In the genomic region with DNA sequence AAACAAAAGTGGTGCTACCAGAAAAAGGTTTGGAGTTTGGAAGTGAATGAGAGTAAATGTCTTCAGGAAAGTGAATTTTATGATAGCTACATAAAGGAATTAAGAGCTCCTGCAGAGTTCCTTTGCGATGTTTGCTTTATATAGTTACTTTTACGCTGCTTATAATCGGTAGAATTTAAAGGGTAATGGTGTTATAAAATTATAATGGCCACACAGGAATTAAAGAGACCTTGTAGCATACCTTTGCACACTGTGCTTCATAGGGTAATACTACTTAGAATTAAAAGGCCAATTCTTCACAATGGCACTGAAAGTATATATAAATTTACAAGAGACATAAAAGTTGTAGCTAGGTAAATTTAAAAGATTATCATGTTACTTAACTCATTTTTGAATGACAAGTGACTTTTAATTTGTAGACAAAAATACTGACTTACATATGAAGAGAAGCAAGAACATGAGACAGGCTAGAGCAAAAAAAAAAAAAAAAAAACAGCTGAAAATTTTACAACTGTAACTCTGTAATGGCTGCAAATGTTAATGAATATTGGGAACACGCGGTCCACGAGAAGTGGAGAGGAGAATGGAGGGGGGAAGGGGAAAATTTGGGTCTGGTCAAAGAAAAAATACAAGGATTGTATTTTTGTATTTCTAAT, we compare ENCODE assay signal across 1 cellular context.
TF ChIP-seq lines count a peak whose summit lies in the region.

No MANE protein-coding gene starts in this region.

TF ChIP-seq in GM23338, 12 proteins besides CTCF, POLR2A, EP300 and RAD21 (continued from another document):
- TF ChIP-seq, protein P1, sequence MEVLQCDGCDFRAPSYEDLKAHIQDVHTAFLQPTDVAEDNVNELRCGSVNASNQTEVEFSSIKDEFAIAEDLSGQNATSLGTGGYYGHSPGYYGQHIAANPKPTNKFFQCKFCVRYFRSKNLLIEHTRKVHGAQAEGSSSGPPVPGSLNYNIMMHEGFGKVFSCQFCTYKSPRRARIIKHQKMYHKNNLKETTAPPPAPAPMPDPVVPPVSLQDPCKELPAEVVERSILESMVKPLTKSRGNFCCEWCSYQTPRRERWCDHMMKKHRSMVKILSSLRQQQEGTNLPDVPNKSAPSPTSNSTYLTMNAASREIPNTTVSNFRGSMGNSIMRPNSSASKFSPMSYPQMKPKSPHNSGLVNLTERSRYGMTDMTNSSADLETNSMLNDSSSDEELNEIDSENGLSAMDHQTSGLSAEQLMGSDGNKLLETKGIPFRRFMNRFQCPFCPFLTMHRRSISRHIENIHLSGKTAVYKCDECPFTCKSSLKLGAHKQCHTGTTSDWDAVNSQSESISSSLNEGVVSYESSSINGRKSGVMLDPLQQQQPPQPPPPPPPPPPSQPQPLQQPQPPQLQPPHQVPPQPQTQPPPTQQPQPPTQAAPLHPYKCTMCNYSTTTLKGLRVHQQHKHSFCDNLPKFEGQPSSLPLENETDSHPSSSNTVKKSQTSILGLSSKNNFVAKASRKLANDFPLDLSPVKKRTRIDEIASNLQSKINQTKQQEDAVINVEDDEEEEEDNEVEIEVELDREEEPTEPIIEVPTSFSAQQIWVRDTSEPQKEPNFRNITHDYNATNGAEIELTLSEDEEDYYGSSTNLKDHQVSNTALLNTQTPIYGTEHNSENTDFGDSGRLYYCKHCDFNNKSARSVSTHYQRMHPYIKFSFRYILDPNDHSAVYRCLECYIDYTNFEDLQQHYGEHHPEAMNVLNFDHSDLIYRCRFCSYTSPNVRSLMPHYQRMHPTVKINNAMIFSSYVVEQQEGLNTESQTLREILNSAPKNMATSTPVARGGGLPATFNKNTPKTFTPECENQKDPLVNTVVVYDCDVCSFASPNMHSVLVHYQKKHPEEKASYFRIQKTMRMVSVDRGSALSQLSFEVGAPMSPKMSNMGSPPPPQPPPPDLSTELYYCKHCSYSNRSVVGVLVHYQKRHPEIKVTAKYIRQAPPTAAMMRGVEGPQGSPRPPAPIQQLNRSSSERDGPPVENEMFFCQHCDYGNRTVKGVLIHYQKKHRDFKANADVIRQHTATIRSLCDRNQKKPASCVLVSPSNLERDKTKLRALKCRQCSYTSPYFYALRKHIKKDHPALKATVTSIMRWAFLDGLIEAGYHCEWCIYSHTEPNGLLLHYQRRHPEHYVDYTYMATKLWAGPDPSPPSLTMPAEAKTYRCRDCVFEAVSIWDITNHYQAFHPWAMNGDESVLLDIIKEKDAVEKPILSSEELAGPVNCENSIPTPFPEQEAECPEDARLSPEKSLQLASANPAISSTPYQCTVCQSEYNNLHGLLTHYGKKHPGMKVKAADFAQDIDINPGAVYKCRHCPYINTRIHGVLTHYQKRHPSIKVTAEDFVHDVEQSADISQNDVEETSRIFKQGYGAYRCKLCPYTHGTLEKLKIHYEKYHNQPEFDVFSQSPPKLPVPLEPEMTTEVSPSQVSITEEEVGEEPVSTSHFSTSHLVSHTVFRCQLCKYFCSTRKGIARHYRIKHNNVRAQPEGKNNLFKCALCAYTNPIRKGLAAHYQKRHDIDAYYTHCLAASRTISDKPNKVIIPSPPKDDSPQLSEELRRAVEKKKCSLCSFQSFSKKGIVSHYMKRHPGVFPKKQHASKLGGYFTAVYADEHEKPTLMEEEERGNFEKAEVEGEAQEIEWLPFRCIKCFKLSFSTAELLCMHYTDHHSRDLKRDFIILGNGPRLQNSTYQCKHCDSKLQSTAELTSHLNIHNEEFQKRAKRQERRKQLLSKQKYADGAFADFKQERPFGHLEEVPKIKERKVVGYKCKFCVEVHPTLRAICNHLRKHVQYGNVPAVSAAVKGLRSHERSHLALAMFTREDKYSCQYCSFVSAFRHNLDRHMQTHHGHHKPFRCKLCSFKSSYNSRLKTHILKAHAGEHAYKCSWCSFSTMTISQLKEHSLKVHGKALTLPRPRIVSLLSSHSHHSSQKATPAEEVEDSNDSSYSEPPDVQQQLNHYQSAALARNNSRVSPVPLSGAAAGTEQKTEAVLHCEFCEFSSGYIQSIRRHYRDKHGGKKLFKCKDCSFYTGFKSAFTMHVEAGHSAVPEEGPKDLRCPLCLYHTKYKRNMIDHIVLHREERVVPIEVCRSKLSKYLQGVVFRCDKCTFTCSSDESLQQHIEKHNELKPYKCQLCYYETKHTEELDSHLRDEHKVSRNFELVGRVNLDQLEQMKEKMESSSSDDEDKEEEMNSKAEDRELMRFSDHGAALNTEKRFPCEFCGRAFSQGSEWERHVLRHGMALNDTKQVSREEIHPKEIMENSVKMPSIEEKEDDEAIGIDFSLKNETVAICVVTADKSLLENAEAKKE (CRISPR knock-in tag; IDR thresholded peaks at IDR 0.05) = no peak
- no peak for TF ChIP-seq NANOG (IDR thresholded peaks at IDR 0.05; ENCODE audit: borderline replicate concordance)
- TF ChIP-seq POLR2AphosphoS5 (IDR thresholded peaks at IDR 0.05; ENCODE audit: low read depth) = no peak
- TF ChIP-seq EZH2 (IDR thresholded peaks at IDR 0.05; ENCODE audit: low read depth, unreplicated experiment) = no peak
- TF ChIP-seq JUNB (IDR thresholded peaks at IDR 0.05; ENCODE audit: unreplicated experiment) = no peak
- TF ChIP-seq, protein P2, sequence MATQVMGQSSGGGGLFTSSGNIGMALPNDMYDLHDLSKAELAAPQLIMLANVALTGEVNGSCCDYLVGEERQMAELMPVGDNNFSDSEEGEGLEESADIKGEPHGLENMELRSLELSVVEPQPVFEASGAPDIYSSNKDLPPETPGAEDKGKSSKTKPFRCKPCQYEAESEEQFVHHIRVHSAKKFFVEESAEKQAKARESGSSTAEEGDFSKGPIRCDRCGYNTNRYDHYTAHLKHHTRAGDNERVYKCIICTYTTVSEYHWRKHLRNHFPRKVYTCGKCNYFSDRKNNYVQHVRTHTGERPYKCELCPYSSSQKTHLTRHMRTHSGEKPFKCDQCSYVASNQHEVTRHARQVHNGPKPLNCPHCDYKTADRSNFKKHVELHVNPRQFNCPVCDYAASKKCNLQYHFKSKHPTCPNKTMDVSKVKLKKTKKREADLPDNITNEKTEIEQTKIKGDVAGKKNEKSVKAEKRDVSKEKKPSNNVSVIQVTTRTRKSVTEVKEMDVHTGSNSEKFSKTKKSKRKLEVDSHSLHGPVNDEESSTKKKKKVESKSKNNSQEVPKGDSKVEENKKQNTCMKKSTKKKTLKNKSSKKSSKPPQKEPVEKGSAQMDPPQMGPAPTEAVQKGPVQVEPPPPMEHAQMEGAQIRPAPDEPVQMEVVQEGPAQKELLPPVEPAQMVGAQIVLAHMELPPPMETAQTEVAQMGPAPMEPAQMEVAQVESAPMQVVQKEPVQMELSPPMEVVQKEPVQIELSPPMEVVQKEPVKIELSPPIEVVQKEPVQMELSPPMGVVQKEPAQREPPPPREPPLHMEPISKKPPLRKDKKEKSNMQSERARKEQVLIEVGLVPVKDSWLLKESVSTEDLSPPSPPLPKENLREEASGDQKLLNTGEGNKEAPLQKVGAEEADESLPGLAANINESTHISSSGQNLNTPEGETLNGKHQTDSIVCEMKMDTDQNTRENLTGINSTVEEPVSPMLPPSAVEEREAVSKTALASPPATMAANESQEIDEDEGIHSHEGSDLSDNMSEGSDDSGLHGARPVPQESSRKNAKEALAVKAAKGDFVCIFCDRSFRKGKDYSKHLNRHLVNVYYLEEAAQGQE (IDR thresholded peaks at IDR 0.05; ENCODE audit: unreplicated experiment) = no peak
- no peak for TF ChIP-seq EZH2phosphoT487 (IDR thresholded peaks at IDR 0.05; ENCODE audit: unreplicated experiment)
- no peak for TF ChIP-seq ZNF114 (CRISPR knock-in tag; IDR thresholded peaks at IDR 0.05)
- TF ChIP-seq, protein P3, sequence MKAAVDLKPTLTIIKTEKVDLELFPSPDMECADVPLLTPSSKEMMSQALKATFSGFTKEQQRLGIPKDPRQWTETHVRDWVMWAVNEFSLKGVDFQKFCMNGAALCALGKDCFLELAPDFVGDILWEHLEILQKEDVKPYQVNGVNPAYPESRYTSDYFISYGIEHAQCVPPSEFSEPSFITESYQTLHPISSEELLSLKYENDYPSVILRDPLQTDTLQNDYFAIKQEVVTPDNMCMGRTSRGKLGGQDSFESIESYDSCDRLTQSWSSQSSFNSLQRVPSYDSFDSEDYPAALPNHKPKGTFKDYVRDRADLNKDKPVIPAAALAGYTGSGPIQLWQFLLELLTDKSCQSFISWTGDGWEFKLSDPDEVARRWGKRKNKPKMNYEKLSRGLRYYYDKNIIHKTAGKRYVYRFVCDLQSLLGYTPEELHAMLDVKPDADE (IDR thresholded peaks at IDR 0.05) = no peak
